12 cellular contexts compared by ENCODE assay signal in the genomic region with DNA sequence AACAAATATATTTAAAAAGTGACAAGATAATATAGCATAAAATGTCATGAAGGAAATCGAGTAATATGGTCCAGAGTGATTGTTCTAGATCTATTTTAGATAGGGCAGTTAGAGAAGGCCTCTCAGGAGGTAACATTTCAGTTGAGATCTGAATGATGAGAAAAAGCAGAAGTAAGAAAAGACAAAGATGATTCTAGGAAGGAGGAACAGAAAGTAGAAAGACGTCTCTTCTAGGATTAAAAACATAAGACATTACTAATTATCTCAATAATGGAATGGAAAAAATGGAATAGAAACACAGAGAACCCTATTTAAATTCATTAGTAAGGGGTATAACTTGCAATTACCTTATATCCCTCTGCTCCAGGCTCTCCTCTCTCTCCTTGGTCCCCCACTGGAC.
DNase-seq lines count a peak whose midpoint lies in the region; ATAC-seq, FAIRE-seq and TF ChIP-seq lines count a peak whose summit lies in the region.
"Had no signal": no experiment of that assay in that cellular context is flagged by ENCODE, and none has a peak within 500 bp of the region (broad histone marks: within the 10 kb centered on the region; RNA-seq: fewer than 3 reads in every experiment).

No MANE protein-coding gene starts in this region.

- no peak for FAIRE-seq in GM12891 (lab: Jason Lieb, UNC)
- FAIRE-seq: K562 had no signal

- ATAC-seq in GM19452 (IDR thresholded peaks at IDR 0.05; ENCODE audit: unreplicated experiment) = peak; percentile 89
- ATAC-seq in HG02885 (IDR thresholded peaks at IDR 0.05; ENCODE audit: poor library complexity, unreplicated experiment) = peak; percentile 98
- no peak for ATAC-seq in HG03439 (IDR thresholded peaks at IDR 0.05; ENCODE audit: unreplicated experiment)
- ATAC-seq: HCT116, K562, lower lobe of right lung had no signal

- no peak for DNase-seq in GM12891 (ENCODE audit: insufficient read length, low spot score)
- DNase-seq in MV-4-11 (lab: John Stamatoyannopoulos, UW) = peak; percentile 90
- DNase-seq in RKO (ENCODE audit: low spot score) = no peak
- DNase-seq in stimulated activated CD4-positive, alpha-beta T cell treated with anti-CD3 and anti-CD28 coated beads, Interleukin-4, amount 100 ng/mL, for 4 hours = no peak
- no peak for DNase-seq in activated naive CD4-positive, alpha-beta T cell (lab: John Stamatoyannopoulos, UW)
- DNase-seq: lower lobe of right lung, SW 1271 had no signal

- TF ChIP-seq POLR2A in GM12891 (IDR thresholded peaks at IDR 0.05; ENCODE audit: low read depth, low read length) = no peak

TF ChIP-seq in GM12891, 5 proteins besides CTCF, POLR2A, EP300 and RAD21:
- TF ChIP-seq SPI1 (IDR thresholded peaks at IDR 0.05; ENCODE audit: low read depth, low read length) = peak; percentile 76
- TF ChIP-seq TAF1 (IDR thresholded peaks at IDR 0.05; ENCODE audit: low read depth, low read length) = no peak
- no peak for TF ChIP-seq PAX5 (IDR thresholded peaks at IDR 0.05; ENCODE audit: insufficient read depth, low read length, severe bottlenecking)
- TF ChIP-seq POLR2AphosphoS5 (IDR thresholded peaks at IDR 0.05; ENCODE audit: low read depth, low read length) = no peak
- TF ChIP-seq POU2F2 (IDR thresholded peaks at IDR 0.05; ENCODE audit: low read depth, low read length) = no peak
TF ChIP-seq in GM12891: peak in this region for 1.
